In genomic region chr17:72588561-72588960, GRCh38 we compare ENCODE assay signal across 1 cellular context.
TF ChIP-seq lines count a peak whose summit lies in the region.

No MANE protein-coding gene starts in this region.

TF ChIP-seq in HEK293, 187 proteins besides CTCF, POLR2A, EP300 and RAD21 (continued from another document):
- TF ChIP-seq ZNF280D (tag by site-specific recombination; IDR thresholded peaks at IDR 0.05) (no peak), ZNF623 (tag by site-specific recombination; IDR thresholded peaks at IDR 0.05) (no peak), ZNF555 (tag by site-specific recombination; conservative IDR thresholded peaks at IDR 0.05) (no peak), ZNF501 (tag by site-specific recombination; IDR thresholded peaks at IDR 0.05) (no peak), REST (tag by site-specific recombination; IDR thresholded peaks at IDR 0.05) (no peak), HOXA7 (CRISPR knock-in tag; IDR thresholded peaks at IDR 0.05; ENCODE audit: borderline replicate concordance) (no peak), ZBTB17 (tag by site-specific recombination; IDR thresholded peaks at IDR 0.05) (no peak)
TF ChIP-seq in HEK293: peak in this region for 0.
